In the genomic region with DNA sequence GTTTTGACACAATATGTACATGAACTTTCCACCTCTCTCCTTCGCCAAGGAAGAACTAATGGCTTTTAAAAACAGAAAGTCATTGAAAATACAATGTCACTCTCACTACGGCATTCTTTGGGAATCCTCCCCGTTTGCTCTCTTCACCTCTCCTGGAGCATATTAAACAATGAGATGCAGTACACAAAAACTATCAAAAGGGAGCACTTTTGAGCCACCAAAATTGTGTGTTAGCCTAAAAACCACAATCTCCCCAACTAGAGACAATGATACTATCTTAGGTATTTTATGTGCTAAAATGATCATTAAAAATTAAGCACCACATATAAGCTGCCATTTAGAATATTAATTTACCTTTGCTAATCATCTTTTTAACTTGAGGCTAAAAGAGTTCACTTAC, we compare ENCODE assay signal across 8 cellular contexts.
DNase-seq lines count a peak whose midpoint lies in the region; ATAC-seq and TF ChIP-seq lines count a peak whose summit lies in the region.

No MANE protein-coding gene starts in this region.

- H3K27ac ChIP-seq in PC-3 (ENCODE audit: low read length) (no peak overlapping the region), ascending aorta (no peak overlapping the region)

- intact Hi-C loops in PC-3 (cut with micrococcal nuclease) (loop anchor here (1.0 to 2.0 kb wide), 6 partner anchors 118 to 750 kb away; no protein-coding TSS in a partner anchor), ascending aorta (cut with DNase I) (no loop called here)

- no TSS peak for BruUV-seq in PC-3 (replicated peaks; lab: Mats Ljungman, UMichigan)

- H3K27me3 ChIP-seq in GM06990 (replicated peaks; ENCODE audit: control insufficient read depth, insufficient read depth, low read length) (no peaks in the 10 kb centered on the region), PC-3 (ENCODE audit: low read length) (peaks cover 58% of the 10 kb centered on the region), ascending aorta (no peaks in the 10 kb centered on the region)

- H3K4me1 Mint-ChIP-seq in T-helper 17 cell = no peaks in the 10 kb centered on the region
- H3K4me1 Mint-ChIP-seq in activated naive CD8-positive, alpha-beta T cell treated with anti-CD3 and anti-CD28 coated beads for 36 hours = no peaks in the 10 kb centered on the region

- no peak overlapping the region for H3K4me3 ChIP-seq in GM06990 (replicated peaks; ENCODE audit: low read depth, low read length)
- H3K4me3 ChIP-seq in PC-3 (ENCODE audit: low read length) = no peak overlapping the region
- no peak overlapping the region for H3K4me3 ChIP-seq in ascending aorta

- no peaks in the 10 kb centered on the region for H3K9me3 ChIP-seq in PC-3 (ENCODE audit: low read length)
- no peaks in the 10 kb centered on the region for H3K9me3 ChIP-seq in ascending aorta
- peaks cover 3% of the 10 kb centered on the region for H3K9me3 ChIP-seq in T-helper 17 cell (ENCODE audit: control insufficient read depth, low read length, poor library complexity, severe bottlenecking)

- H3K4me1 ChIP-seq in PC-3 (ENCODE audit: insufficient read depth, low read length) (no peaks in the 10 kb centered on the region), ascending aorta (no peaks in the 10 kb centered on the region)

- no peak overlapping the region for H2AFZ ChIP-seq in PC-3 (ENCODE audit: low read length)

- H3K9ac ChIP-seq in PC-3 (ENCODE audit: low read length) = no peak overlapping the region

- H3K4me2 ChIP-seq in PC-3 (ENCODE audit: low read length) = no peak overlapping the region

- no peak overlapping the region for H3K4me3 Mint-ChIP-seq in T-helper 17 cell
- no peak overlapping the region for H3K4me3 Mint-ChIP-seq in activated naive CD8-positive, alpha-beta T cell treated with anti-CD3 and anti-CD28 coated beads for 36 hours

- TF ChIP-seq CTCF in GM06990 (IDR thresholded peaks at IDR 0.05; ENCODE audit: insufficient read depth, low read length, poor library complexity, severe bottlenecking) (peak; percentile 17), PC-3 (conservative IDR thresholded peaks at IDR 0.05; ENCODE audit: low read depth, low read length) (peak; percentile 83), ascending aorta (IDR thresholded peaks at IDR 0.05) (peak in 1 of 3 experiments; percentile 18)

- H3K36me3 Mint-ChIP-seq in T-helper 17 cell (ENCODE audit: low read depth) = no peaks in the 10 kb centered on the region
- no peaks in the 10 kb centered on the region for H3K36me3 Mint-ChIP-seq in activated naive CD8-positive, alpha-beta T cell treated with anti-CD3 and anti-CD28 coated beads for 36 hours

- no peak overlapping the region for H3K27ac Mint-ChIP-seq in T-helper 17 cell
- no peak overlapping the region for H3K27ac Mint-ChIP-seq in activated naive CD8-positive, alpha-beta T cell treated with anti-CD3 and anti-CD28 coated beads for 36 hours

- H3K9me2 ChIP-seq in PC-3 (replicated peaks; ENCODE audit: low read length) = no peaks in the 10 kb centered on the region

- no peak for DNase-seq in GM06990 (ENCODE audit: extremely low read depth, insufficient read length)
- DNase-seq in PC-3 = peak; percentile 72
- DNase-seq in iPS-NIHi7 (ENCODE audit: extremely low spot score) = peak; percentile 34
- no peak for DNase-seq in ascending aorta (ENCODE audit: low spot score in 2 of 2)
- no peak for DNase-seq in T-helper 17 cell
- DNase-seq in activated naive CD8-positive, alpha-beta T cell treated with anti-CD3 and anti-CD28 coated beads for 36 hours = no peak
- no peak for DNase-seq in C1 segment of cervical spinal cord (lab: John Stamatoyannopoulos, UW)

- H3K79me2 ChIP-seq in PC-3 (ENCODE audit: low read length) = no peaks in the 10 kb centered on the region

- CTCF ChIA-PET in PC-3 (lab: Charles Lee) = no interaction called here

- no peaks in the 10 kb centered on the region for H3K9me3 Mint-ChIP-seq in activated naive CD8-positive, alpha-beta T cell treated with anti-CD3 and anti-CD28 coated beads for 36 hours

- no peaks in the 10 kb centered on the region for H3K36me3 ChIP-seq in GM06990 (ENCODE audit: control insufficient read depth, insufficient read depth, low read length)
- H3K36me3 ChIP-seq in PC-3 (ENCODE audit: low read depth, low read length) = no peaks in the 10 kb centered on the region
- no peaks in the 10 kb centered on the region for H3K36me3 ChIP-seq in ascending aorta

- H3F3A ChIP-seq in PC-3 (ENCODE audit: low read length, unreplicated experiment) = no peaks in the 10 kb centered on the region

- POLR2A ChIA-PET in PC-3 (lab: Charles Lee; ENCODE audit: unreplicated experiment) = no interaction called here

- H3K27me3 Mint-ChIP-seq in T-helper 17 cell = no peaks in the 10 kb centered on the region
- no peaks in the 10 kb centered on the region for H3K27me3 Mint-ChIP-seq in activated naive CD8-positive, alpha-beta T cell treated with anti-CD3 and anti-CD28 coated beads for 36 hours

- ATAC-seq in HG03103 (IDR thresholded peaks at IDR 0.05; ENCODE audit: low read depth, unreplicated experiment) = peak; percentile 71
- peak; percentile 82 for ATAC-seq in PC-3
- ATAC-seq in T-helper 17 cell = no peak

- H4K20me1 ChIP-seq in PC-3 (ENCODE audit: low read length) = no peaks in the 10 kb centered on the region

Comparison
In these comparisons a context has a peak if more than half of its experiments do, and no peak if none do; other contexts are left out.
1. DNase-seq: peak in PC-3 (single experiment) and iPS-NIHi7 (single experiment); none in GM06990 (single experiment), ascending aorta (0 of 2), T-helper 17 cell (0 of 3), activated naive CD8-positive, alpha-beta T cell treated with anti-CD3 and anti-CD28 coated beads for 36 hours (single experiment) and C1 segment of cervical spinal cord (0 of 14).